Comparison of ENCODE assay signal across 8 cellular contexts in genomic region chr5:128083033-128083810, GRCh38. TPM values are rescaled to one million over a fixed set of nuclear protein-coding genes. Genes with fewer than 3 reads are reported as not detected.
A peak's percentile ranks its signal among the peaks of the same experiment; 100 is the strongest.
DNase-seq lines count a peak whose midpoint lies in the region; ATAC-seq and TF ChIP-seq lines count a peak whose summit lies in the region.

Gene SLC12A2 (plus strand): TSS chr5:128083766. CDS start chr5:128083955, 189 bp downstream.

- peaks cover 0 to 11% (median 0%) of the 10 kb centered on the region in 4 donors for H3K4me1 ChIP-seq in right lobe of liver

- POLR2A ChIA-PET in activated CD4-positive, alpha-beta memory T cell treated with anti-CD3 and anti-CD28 coated beads for 36 hours (lab: Charles Lee) = interaction anchor here (1.1 to 1.6 kb wide), 5 partner anchors 17 to 1012 kb away, joined by 3 to 4 read pairs (median 3); partner anchors contain the start of gene ISOC1

- no peaks in the 10 kb centered on the region for H3K9me3 Mint-ChIP-seq in activated CD4-positive, alpha-beta memory T cell treated with anti-CD3 and anti-CD28 coated beads for 36 hours

- intact Hi-C loops in activated CD4-positive, alpha-beta memory T cell treated with anti-CD3 and anti-CD28 coated beads for 36 hours (cut with micrococcal nuclease) = loop anchor here (1.0 to 5.0 kb wide), 9 partner anchors 118 to 1052 kb away; partner anchors contain the start of genes ISOC1, MARCHF3 and PRRC1
- intact Hi-C loops in dorsolateral prefrontal cortex (cut with DNase I) (loop anchor here (2.0 to 10.0 kb wide), 8 partner anchors 64 to 518 kb away; no protein-coding TSS in a partner anchor), right lobe of liver (cut with DNase I) (no loop called here)

- ATAC-seq in GM19397 (IDR thresholded peaks at IDR 0.05; ENCODE audit: unreplicated experiment) (peak; percentile 68), HG03565 (IDR thresholded peaks at IDR 0.05; ENCODE audit: unreplicated experiment) (peak; percentile 47), right lobe of liver (peak; percentile 86 to 95 (median 88))

- H3K27me3 Mint-ChIP-seq in activated CD4-positive, alpha-beta memory T cell treated with anti-CD3 and anti-CD28 coated beads for 36 hours = no peaks in the 10 kb centered on the region

- peak; percentile 87 for TF ChIP-seq POLR2A in right lobe of liver (IDR thresholded peaks at IDR 0.05)

- H3K4me1 Mint-ChIP-seq in activated CD4-positive, alpha-beta memory T cell treated with anti-CD3 and anti-CD28 coated beads for 36 hours (ENCODE audit: low read depth) = peaks cover 54% of the 10 kb centered on the region

- H3K27ac ChIP-seq in dorsolateral prefrontal cortex (peak within 1 kb of the TSS; percentile 92 to 100 (median 98)), right lobe of liver (peak within 1 kb of the TSS; percentile 68 to 92 (median 91))

- peak within 1 kb of the TSS; percentile 89 for H3K4me3 Mint-ChIP-seq in activated CD4-positive, alpha-beta memory T cell treated with anti-CD3 and anti-CD28 coated beads for 36 hours

- CTCF ChIA-PET in activated CD4-positive, alpha-beta memory T cell treated with anti-CD3 and anti-CD28 coated beads for 36 hours (lab: Charles Lee) = interaction anchor here (0.9 kb wide), 1 partner anchor 519 kb away, joined by 3 read pairs; no protein-coding TSS in a partner anchor

- H3K27ac Mint-ChIP-seq in activated CD4-positive, alpha-beta memory T cell treated with anti-CD3 and anti-CD28 coated beads for 36 hours = peak within 1 kb of the TSS; percentile 93

- H3K36me3 ChIP-seq in right lobe of liver = no peaks in the 10 kb centered on the region

- peak in 13 of 56 donors; percentile 6 to 43 (median 22) for TF ChIP-seq CTCF in dorsolateral prefrontal cortex (IDR thresholded peaks at IDR 0.05 in 54 of 56, conservative IDR thresholded peaks at IDR 0.05 in 2 of 56; ENCODE audit: low read depth in 1 of 56, partially characterized antibody in 56 of 56)
- TF ChIP-seq CTCF in right lobe of liver (IDR thresholded peaks at IDR 0.05) = no peak

- WGBS in right lobe of liver (ENCODE audit: insufficient coverage, low coverage, low lambda C conversion rate, missing lambda C conversion rate) = 0% methylated on average over 14 of the region's 104 CpGs

- no peaks in the 10 kb centered on the region for H3K27me3 ChIP-seq in dorsolateral prefrontal cortex
- no peaks in the 10 kb centered on the region for H3K27me3 ChIP-seq in right lobe of liver

- H3K36me3 Mint-ChIP-seq in activated CD4-positive, alpha-beta memory T cell treated with anti-CD3 and anti-CD28 coated beads for 36 hours = peaks cover 3% of the 10 kb centered on the region

- H3K4me3 ChIP-seq in dorsolateral prefrontal cortex = peak within 1 kb of the TSS; percentile 64 to 98 (median 89)
- H3K4me3 ChIP-seq in right lobe of liver = peak within 1 kb of the TSS; percentile 78 to 97 (median 84)

- peak; percentile 95 for DNase-seq in CD1c-positive myeloid dendritic cell (ENCODE audit: extremely low spot score)
- DNase-seq in NCI-H82 (lab: John Stamatoyannopoulos, UW) = peak; percentile 91
- peak; percentile 92 for DNase-seq in activated CD4-positive, alpha-beta memory T cell treated with anti-CD3 and anti-CD28 coated beads for 36 hours
- DNase-seq in dorsolateral prefrontal cortex = peak; percentile 80 to 94 (median 90)
- peak; percentile 92 to 97 (median 93) for DNase-seq in right lobe of liver
- peak; percentile 90 for DNase-seq in stimulated activated CD4-positive, alpha-beta T cell treated with anti-CD3 and anti-CD28 coated beads, Interleukin-4, amount 100 ng/mL, for 24 hours

- no peaks in the 10 kb centered on the region for H3K9me3 ChIP-seq in right lobe of liver

RNA-seq across cellular contexts. Expression of gene SLC12A2, which starts in this region (rescaled TPM):
- 1 to 10 TPM; 9.7 to 9.9 TPM for total RNA-seq in activated CD4-positive, alpha-beta memory T cell treated with anti-CD3 and anti-CD28 coated beads for 36 hours
- total RNA-seq in dorsolateral prefrontal cortex (100 to 1,000 TPM in 18 of 120 experiments, 10 to 100 TPM in 102; 48.4 to 191 (median 77.9) TPM), right lobe of liver (1 to 10 TPM; 3.1 to 9.8 (median 8.1) TPM)

Comparison
In these comparisons a context has a peak if more than half of its experiments do, and no peak if none do; other contexts are left out.
1. Peak in every context shown above with its lines: DNase-seq, ATAC-seq, H3K4me3 ChIP-seq and H3K27ac ChIP-seq.
2. RNA of gene SLC12A2 (total RNA-seq): 48.4 to 191 TPM in dorsolateral prefrontal cortex; 9.7 to 9.9 TPM in activated CD4-positive, alpha-beta memory T cell treated with anti-CD3 and anti-CD28 coated beads for 36 hours and 3.1 to 9.8 TPM in right lobe of liver; every median in the first group is over 4 times any median in the second.
3. intact Hi-C loops: an anchor here in activated CD4-positive, alpha-beta memory T cell treated with anti-CD3 and anti-CD28 coated beads for 36 hours (1.0 to 5.0 kb wide) and dorsolateral prefrontal cortex (2.0 to 10.0 kb wide); none called in right lobe of liver.